ENCODE assay signal across 30 cellular contexts in genomic region chr1:244636488-244637259, GRCh38.
"Had no signal": no experiment of that assay in that cellular context is flagged by ENCODE, and none has a peak within 500 bp of the region (broad histone marks: within the 10 kb centered on the region; RNA-seq: fewer than 3 reads in every experiment).

No MANE protein-coding gene starts in this region.

- H3K36me3 ChIP-seq: brain microvascular endothelial cell, left lung, ovary, sigmoid colon, thoracic aorta had no signal

- H3K27me3 Mint-ChIP-seq: activated naive CD4-positive, alpha-beta T cell treated with anti-CD3 and anti-CD28 coated beads, Interleukin-2, amount 10 ng/mL, durations not matched to agents 7 days and 5 days; progenitor cell of endocrine pancreas had no signal

- H3K27ac Mint-ChIP-seq: activated CD4-positive, alpha-beta memory T cell treated with anti-CD3 and anti-CD28 coated beads, Interleukin-2, amount 10 ng/mL, durations not matched to agents 7 days and 5 days; activated naive CD4-positive, alpha-beta T cell treated with anti-CD3 and anti-CD28 coated beads, Interleukin-2, amount 10 ng/mL, durations not matched to agents 7 days and 5 days; activated naive CD8-positive, alpha-beta T cell treated with anti-CD3 and anti-CD28 coated beads, Interleukin-2, amount 10 ng/mL, durations not matched to agents 7 days and 5 days; activated T-cell treated with anti-CD3 and anti-CD28 coated beads, Interleukin-2, amount 50 U/mL, for 24 hours; naive B cell; nephron progenitor cell; progenitor cell of endocrine pancreas; stimulated activated effector memory CD8-positive, alpha-beta T cell treated with anti-CD3 and anti-CD28 coated beads, Interleukin-12 subunit alpha, Interleukin-12 subunit beta, amount 100 ng/mL, for 72 hours; stimulated activated naive CD8-positive, alpha-beta T cell treated with anti-CD3 and anti-CD28 coated beads, Interleukin-15, Interleukin-2, amounts not matched to agents 100 ng/mL and 50 ng/mL, for 24 hours; T-helper 1 cell treated with Interleukin-12 subunit alpha and Interleukin-12 subunit beta and Interleukin-4 antibody, amounts not matched to agents 30 μg/mL and 1 μg/mL, for 36 hours had no signal

- H3K27me3 ChIP-seq: brain microvascular endothelial cell, left lung, ovary, sigmoid colon had no signal

- H3K4me1 ChIP-seq: left lung, sigmoid colon had no signal

- DNase-seq: activated CD4-positive, alpha-beta memory T cell treated with anti-CD3 and anti-CD28 coated beads, Interleukin-2, amount 10 ng/mL, durations not matched to agents 7 days and 5 days; activated CD4-positive, alpha-beta T cell treated with anti-CD3 and anti-CD28 coated beads for 48 hours; activated CD8-positive, alpha-beta memory T cell treated with anti-CD3 and anti-CD28 coated beads, Interleukin-2, amount 50 U/mL, for 48 hours; activated gamma-delta T cell; activated naive CD4-positive, alpha-beta T cell treated with anti-CD3 and anti-CD28 coated beads, Interleukin-2, amount 10 ng/mL, durations not matched to agents 7 days and 5 days; activated naive CD8-positive, alpha-beta T cell treated with anti-CD3 and anti-CD28 coated beads, Interleukin-2, amount 10 ng/mL, durations not matched to agents 7 days and 5 days; activated T-cell treated with anti-CD3 and anti-CD28 coated beads, Interleukin-2, amount 50 U/mL, for 24 hours; brain microvascular endothelial cell; cortex of kidney; foreskin fibroblast; head of caudate nucleus; hippocampal formation; kidney glomerular epithelial cell; left lung; naive B cell; nephron progenitor cell; ovary; sigmoid colon; small intestine; stimulated activated CD4-positive, alpha-beta T cell treated with anti-CD3 and anti-CD28 coated beads, Interleukin-4, amount 100 ng/mL, for 24 hours; T-helper 9 cell; trophoblast cell had no signal

- H3K9me3 ChIP-seq: left lung, ovary, thoracic aorta had no signal

- H3K4me3 ChIP-seq: left lung, lung, ovary, sigmoid colon, thoracic aorta had no signal

- H3K36me3 Mint-ChIP-seq: activated naive CD4-positive, alpha-beta T cell treated with anti-CD3 and anti-CD28 coated beads, Interleukin-2, amount 10 ng/mL, durations not matched to agents 7 days and 5 days; activated naive CD8-positive, alpha-beta T cell treated with anti-CD3 and anti-CD28 coated beads, Interleukin-2, amount 10 ng/mL, durations not matched to agents 7 days and 5 days; naive B cell; stimulated activated effector memory CD8-positive, alpha-beta T cell treated with anti-CD3 and anti-CD28 coated beads, Interleukin-12 subunit alpha, Interleukin-12 subunit beta, amount 100 ng/mL, for 72 hours had no signal

- H3K4me1 Mint-ChIP-seq: activated naive CD4-positive, alpha-beta T cell treated with anti-CD3 and anti-CD28 coated beads, Interleukin-2, amount 10 ng/mL, durations not matched to agents 7 days and 5 days; activated naive CD8-positive, alpha-beta T cell treated with anti-CD3 and anti-CD28 coated beads, Interleukin-2, amount 10 ng/mL, durations not matched to agents 7 days and 5 days; naive B cell; nephron progenitor cell; stimulated activated effector memory CD8-positive, alpha-beta T cell treated with anti-CD3 and anti-CD28 coated beads, Interleukin-12 subunit alpha, Interleukin-12 subunit beta, amount 100 ng/mL, for 72 hours had no signal

- H3K4me3 Mint-ChIP-seq: activated CD4-positive, alpha-beta memory T cell treated with anti-CD3 and anti-CD28 coated beads, Interleukin-2, amount 10 ng/mL, durations not matched to agents 7 days and 5 days; activated naive CD4-positive, alpha-beta T cell treated with anti-CD3 and anti-CD28 coated beads, Interleukin-2, amount 10 ng/mL, durations not matched to agents 7 days and 5 days; activated naive CD8-positive, alpha-beta T cell treated with anti-CD3 and anti-CD28 coated beads, Interleukin-2, amount 10 ng/mL, durations not matched to agents 7 days and 5 days; activated T-cell treated with anti-CD3 and anti-CD28 coated beads, Interleukin-2, amount 50 U/mL, for 24 hours; naive B cell; nephron progenitor cell; stimulated activated effector memory CD8-positive, alpha-beta T cell treated with anti-CD3 and anti-CD28 coated beads, Interleukin-12 subunit alpha, Interleukin-12 subunit beta, amount 100 ng/mL, for 72 hours; stimulated activated naive CD8-positive, alpha-beta T cell treated with anti-CD3 and anti-CD28 coated beads, Interleukin-15, Interleukin-2, amounts not matched to agents 100 ng/mL and 50 ng/mL, for 24 hours; T-helper 1 cell treated with Interleukin-12 subunit alpha and Interleukin-12 subunit beta and Interleukin-4 antibody, amounts not matched to agents 30 μg/mL and 1 μg/mL, for 36 hours had no signal

- H3K9me3 Mint-ChIP-seq: activated CD4-positive, alpha-beta memory T cell treated with anti-CD3 and anti-CD28 coated beads, Interleukin-2, amount 10 ng/mL, durations not matched to agents 7 days and 5 days; activated naive CD4-positive, alpha-beta T cell treated with anti-CD3 and anti-CD28 coated beads, Interleukin-2, amount 10 ng/mL, durations not matched to agents 7 days and 5 days; activated naive CD8-positive, alpha-beta T cell treated with anti-CD3 and anti-CD28 coated beads, Interleukin-2, amount 10 ng/mL, durations not matched to agents 7 days and 5 days; activated T-cell treated with anti-CD3 and anti-CD28 coated beads, Interleukin-2, amount 50 U/mL, for 24 hours; stimulated activated effector memory CD8-positive, alpha-beta T cell treated with anti-CD3 and anti-CD28 coated beads, Interleukin-12 subunit alpha, Interleukin-12 subunit beta, amount 100 ng/mL, for 72 hours; T-helper 1 cell treated with Interleukin-12 subunit alpha and Interleukin-12 subunit beta and Interleukin-4 antibody, amounts not matched to agents 30 μg/mL and 1 μg/mL, for 36 hours had no signal

- ATAC-seq: activated CD4-positive, CD25-positive, alpha-beta regulatory T cell treated with anti-CD3 and anti-CD28 coated beads, Interleukin-2, amount 50 U/mL, for 24 hours; esophagus mucosa; left lung; stimulated activated effector memory CD8-positive, alpha-beta T cell treated with anti-CD3 and anti-CD28 coated beads, Interleukin-12 subunit alpha, Interleukin-12 subunit beta, amount 100 ng/mL, for 72 hours had no signal

- H3K27ac ChIP-seq: brain microvascular endothelial cell, left lung, ovary, sigmoid colon, thoracic aorta had no signal
